In the genomic region with DNA sequence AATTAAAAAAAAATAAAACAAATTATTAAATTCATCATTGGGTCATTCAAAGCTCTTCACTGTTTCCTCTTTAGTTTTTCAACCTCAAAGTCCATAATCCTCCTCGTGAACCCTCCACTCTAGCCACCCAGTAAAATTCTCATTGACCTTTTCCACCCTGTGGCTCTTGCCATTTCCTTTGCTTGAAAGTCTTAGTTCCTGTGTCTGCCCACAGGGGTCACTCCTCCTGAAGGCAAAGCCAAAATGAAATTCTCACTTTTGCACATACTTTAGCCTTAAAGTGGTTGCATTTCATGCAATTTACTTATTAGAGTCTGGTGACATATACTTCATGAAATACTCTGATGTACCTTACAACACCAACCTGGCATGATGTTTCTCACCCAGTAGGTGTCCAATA, we compare ENCODE assay signal across 1 cellular context.
TF ChIP-seq lines count a peak whose summit lies in the region.

No MANE protein-coding gene starts in this region.

TF ChIP-seq in HepG2, 621 proteins besides CTCF, POLR2A, EP300 and RAD21 (continued from another document):
- TF ChIP-seq, protein P1, sequence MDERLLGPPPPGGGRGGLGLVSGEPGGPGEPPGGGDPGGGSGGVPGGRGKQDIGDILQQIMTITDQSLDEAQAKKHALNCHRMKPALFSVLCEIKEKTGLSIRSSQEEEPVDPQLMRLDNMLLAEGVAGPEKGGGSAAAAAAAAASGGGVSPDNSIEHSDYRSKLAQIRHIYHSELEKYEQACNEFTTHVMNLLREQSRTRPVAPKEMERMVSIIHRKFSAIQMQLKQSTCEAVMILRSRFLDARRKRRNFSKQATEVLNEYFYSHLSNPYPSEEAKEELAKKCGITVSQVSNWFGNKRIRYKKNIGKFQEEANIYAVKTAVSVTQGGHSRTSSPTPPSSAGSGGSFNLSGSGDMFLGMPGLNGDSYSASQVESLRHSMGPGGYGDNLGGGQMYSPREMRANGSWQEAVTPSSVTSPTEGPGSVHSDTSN (CRISPR knock-in tag; IDR thresholded peaks at IDR 0.05), result no peak
- TF ChIP-seq, protein P2, sequence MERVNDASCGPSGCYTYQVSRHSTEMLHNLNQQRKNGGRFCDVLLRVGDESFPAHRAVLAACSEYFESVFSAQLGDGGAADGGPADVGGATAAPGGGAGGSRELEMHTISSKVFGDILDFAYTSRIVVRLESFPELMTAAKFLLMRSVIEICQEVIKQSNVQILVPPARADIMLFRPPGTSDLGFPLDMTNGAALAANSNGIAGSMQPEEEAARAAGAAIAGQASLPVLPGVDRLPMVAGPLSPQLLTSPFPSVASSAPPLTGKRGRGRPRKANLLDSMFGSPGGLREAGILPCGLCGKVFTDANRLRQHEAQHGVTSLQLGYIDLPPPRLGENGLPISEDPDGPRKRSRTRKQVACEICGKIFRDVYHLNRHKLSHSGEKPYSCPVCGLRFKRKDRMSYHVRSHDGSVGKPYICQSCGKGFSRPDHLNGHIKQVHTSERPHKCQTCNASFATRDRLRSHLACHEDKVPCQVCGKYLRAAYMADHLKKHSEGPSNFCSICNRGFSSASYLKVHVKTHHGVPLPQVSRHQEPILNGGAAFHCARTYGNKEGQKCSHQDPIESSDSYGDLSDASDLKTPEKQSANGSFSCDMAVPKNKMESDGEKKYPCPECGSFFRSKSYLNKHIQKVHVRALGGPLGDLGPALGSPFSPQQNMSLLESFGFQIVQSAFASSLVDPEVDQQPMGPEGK (CRISPR knock-in tag; IDR thresholded peaks at IDR 0.05), result no peak
- no peak for TF ChIP-seq ZBTB26 (CRISPR knock-in tag; IDR thresholded peaks at IDR 0.05; ENCODE audit: borderline replicate concordance)
